In the genomic region with DNA sequence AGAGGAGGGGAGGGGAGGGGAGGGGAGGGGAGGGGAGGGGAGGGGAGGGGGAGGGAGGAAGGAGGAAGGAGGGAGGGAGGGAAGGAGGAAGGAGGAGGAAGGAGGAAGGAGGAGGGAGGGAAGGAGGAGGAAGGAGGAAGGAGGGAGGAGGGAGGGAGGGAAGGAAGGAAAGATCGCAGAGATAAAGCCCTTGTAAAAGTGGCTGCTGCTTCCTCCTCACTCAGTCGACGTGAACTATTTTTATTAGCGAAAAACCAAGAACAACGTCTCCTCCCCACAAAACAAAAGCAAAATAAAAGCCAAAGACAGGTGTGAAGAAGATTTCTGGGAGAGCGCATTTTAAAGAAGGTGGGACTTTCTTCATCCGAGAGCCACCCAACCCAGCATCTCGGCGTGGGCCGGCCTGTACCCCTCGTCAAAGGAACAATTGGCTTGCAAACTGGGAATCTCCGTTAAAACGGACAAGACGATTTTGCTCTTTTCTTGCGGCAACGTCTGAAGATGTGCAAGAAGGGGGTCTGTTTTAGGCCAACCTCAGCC, we compare ENCODE assay signal across 1 cellular context.
TF ChIP-seq lines count a peak whose summit lies in the region.

No MANE protein-coding gene starts in this region.

TF ChIP-seq in GM23338, 12 proteins besides CTCF, POLR2A, EP300 and RAD21 (continued from another document):
- TF ChIP-seq, protein P1, sequence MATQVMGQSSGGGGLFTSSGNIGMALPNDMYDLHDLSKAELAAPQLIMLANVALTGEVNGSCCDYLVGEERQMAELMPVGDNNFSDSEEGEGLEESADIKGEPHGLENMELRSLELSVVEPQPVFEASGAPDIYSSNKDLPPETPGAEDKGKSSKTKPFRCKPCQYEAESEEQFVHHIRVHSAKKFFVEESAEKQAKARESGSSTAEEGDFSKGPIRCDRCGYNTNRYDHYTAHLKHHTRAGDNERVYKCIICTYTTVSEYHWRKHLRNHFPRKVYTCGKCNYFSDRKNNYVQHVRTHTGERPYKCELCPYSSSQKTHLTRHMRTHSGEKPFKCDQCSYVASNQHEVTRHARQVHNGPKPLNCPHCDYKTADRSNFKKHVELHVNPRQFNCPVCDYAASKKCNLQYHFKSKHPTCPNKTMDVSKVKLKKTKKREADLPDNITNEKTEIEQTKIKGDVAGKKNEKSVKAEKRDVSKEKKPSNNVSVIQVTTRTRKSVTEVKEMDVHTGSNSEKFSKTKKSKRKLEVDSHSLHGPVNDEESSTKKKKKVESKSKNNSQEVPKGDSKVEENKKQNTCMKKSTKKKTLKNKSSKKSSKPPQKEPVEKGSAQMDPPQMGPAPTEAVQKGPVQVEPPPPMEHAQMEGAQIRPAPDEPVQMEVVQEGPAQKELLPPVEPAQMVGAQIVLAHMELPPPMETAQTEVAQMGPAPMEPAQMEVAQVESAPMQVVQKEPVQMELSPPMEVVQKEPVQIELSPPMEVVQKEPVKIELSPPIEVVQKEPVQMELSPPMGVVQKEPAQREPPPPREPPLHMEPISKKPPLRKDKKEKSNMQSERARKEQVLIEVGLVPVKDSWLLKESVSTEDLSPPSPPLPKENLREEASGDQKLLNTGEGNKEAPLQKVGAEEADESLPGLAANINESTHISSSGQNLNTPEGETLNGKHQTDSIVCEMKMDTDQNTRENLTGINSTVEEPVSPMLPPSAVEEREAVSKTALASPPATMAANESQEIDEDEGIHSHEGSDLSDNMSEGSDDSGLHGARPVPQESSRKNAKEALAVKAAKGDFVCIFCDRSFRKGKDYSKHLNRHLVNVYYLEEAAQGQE (IDR thresholded peaks at IDR 0.05; ENCODE audit: unreplicated experiment) = no peak
- TF ChIP-seq, protein P2, sequence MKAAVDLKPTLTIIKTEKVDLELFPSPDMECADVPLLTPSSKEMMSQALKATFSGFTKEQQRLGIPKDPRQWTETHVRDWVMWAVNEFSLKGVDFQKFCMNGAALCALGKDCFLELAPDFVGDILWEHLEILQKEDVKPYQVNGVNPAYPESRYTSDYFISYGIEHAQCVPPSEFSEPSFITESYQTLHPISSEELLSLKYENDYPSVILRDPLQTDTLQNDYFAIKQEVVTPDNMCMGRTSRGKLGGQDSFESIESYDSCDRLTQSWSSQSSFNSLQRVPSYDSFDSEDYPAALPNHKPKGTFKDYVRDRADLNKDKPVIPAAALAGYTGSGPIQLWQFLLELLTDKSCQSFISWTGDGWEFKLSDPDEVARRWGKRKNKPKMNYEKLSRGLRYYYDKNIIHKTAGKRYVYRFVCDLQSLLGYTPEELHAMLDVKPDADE (IDR thresholded peaks at IDR 0.05) = no peak
- no peak for TF ChIP-seq ZNF114 (CRISPR knock-in tag; IDR thresholded peaks at IDR 0.05)
- no peak for TF ChIP-seq ZNF331 (CRISPR knock-in tag; IDR thresholded peaks at IDR 0.05; ENCODE audit: low read depth)
- no peak for TF ChIP-seq STAT1 (IDR thresholded peaks at IDR 0.05; ENCODE audit: unreplicated experiment)
- TF ChIP-seq, protein P3, sequence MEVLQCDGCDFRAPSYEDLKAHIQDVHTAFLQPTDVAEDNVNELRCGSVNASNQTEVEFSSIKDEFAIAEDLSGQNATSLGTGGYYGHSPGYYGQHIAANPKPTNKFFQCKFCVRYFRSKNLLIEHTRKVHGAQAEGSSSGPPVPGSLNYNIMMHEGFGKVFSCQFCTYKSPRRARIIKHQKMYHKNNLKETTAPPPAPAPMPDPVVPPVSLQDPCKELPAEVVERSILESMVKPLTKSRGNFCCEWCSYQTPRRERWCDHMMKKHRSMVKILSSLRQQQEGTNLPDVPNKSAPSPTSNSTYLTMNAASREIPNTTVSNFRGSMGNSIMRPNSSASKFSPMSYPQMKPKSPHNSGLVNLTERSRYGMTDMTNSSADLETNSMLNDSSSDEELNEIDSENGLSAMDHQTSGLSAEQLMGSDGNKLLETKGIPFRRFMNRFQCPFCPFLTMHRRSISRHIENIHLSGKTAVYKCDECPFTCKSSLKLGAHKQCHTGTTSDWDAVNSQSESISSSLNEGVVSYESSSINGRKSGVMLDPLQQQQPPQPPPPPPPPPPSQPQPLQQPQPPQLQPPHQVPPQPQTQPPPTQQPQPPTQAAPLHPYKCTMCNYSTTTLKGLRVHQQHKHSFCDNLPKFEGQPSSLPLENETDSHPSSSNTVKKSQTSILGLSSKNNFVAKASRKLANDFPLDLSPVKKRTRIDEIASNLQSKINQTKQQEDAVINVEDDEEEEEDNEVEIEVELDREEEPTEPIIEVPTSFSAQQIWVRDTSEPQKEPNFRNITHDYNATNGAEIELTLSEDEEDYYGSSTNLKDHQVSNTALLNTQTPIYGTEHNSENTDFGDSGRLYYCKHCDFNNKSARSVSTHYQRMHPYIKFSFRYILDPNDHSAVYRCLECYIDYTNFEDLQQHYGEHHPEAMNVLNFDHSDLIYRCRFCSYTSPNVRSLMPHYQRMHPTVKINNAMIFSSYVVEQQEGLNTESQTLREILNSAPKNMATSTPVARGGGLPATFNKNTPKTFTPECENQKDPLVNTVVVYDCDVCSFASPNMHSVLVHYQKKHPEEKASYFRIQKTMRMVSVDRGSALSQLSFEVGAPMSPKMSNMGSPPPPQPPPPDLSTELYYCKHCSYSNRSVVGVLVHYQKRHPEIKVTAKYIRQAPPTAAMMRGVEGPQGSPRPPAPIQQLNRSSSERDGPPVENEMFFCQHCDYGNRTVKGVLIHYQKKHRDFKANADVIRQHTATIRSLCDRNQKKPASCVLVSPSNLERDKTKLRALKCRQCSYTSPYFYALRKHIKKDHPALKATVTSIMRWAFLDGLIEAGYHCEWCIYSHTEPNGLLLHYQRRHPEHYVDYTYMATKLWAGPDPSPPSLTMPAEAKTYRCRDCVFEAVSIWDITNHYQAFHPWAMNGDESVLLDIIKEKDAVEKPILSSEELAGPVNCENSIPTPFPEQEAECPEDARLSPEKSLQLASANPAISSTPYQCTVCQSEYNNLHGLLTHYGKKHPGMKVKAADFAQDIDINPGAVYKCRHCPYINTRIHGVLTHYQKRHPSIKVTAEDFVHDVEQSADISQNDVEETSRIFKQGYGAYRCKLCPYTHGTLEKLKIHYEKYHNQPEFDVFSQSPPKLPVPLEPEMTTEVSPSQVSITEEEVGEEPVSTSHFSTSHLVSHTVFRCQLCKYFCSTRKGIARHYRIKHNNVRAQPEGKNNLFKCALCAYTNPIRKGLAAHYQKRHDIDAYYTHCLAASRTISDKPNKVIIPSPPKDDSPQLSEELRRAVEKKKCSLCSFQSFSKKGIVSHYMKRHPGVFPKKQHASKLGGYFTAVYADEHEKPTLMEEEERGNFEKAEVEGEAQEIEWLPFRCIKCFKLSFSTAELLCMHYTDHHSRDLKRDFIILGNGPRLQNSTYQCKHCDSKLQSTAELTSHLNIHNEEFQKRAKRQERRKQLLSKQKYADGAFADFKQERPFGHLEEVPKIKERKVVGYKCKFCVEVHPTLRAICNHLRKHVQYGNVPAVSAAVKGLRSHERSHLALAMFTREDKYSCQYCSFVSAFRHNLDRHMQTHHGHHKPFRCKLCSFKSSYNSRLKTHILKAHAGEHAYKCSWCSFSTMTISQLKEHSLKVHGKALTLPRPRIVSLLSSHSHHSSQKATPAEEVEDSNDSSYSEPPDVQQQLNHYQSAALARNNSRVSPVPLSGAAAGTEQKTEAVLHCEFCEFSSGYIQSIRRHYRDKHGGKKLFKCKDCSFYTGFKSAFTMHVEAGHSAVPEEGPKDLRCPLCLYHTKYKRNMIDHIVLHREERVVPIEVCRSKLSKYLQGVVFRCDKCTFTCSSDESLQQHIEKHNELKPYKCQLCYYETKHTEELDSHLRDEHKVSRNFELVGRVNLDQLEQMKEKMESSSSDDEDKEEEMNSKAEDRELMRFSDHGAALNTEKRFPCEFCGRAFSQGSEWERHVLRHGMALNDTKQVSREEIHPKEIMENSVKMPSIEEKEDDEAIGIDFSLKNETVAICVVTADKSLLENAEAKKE (CRISPR knock-in tag; IDR thresholded peaks at IDR 0.05) = no peak
TF ChIP-seq in GM23338: peak in this region for 0.
